Comparison of ENCODE assay signal across 2 cellular contexts in the genomic region with DNA sequence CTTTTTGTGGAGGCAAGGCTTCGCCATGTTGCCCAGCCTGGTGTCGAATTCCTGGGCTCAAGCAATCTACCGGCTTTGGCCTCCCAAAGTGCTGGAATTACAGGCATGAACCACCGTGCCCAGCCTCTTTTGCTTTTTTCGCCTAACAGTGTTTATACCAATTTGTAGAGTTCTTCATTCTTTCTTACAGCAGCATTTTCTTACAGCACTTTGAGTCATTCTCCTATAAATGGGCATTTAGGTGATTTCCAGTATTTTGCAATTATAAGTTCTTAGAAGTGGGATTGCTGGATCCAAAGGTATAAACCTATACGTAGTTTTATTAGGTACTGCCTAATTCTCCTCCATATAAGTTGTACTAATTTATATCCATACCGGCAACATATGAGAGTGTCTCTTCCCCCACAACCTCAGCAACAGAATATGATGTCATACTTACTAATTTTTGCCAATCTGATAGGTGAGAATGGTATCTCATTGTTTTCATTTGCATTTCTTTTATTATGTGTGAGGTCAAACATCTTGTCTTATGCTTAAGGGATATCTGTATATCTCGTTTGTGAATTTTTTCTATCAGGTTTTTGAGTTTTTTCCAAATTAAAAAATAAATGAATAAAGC.
TF ChIP-seq lines count a peak whose summit lies in the region.

No MANE protein-coding gene starts in this region.

TF ChIP-seq in HEK293, 187 proteins besides CTCF, POLR2A, EP300 and RAD21:
- TF ChIP-seq ZNF416 (tag by site-specific recombination; IDR thresholded peaks at IDR 0.05) (no peak), HOXC10 (CRISPR knock-in tag; IDR thresholded peaks at IDR 0.05) (no peak), ZBTB21 (tag by site-specific recombination; IDR thresholded peaks at IDR 0.05) (0 out of 2 replicates have a peak, but pooled peaks have one; percentile 11), ZNF629 (tag by site-specific recombination; IDR thresholded peaks at IDR 0.05) (peak; percentile 58), FEZF1 (tag by site-specific recombination; IDR thresholded peaks at IDR 0.05) (no peak)
- TF ChIP-seq, protein P1, sequence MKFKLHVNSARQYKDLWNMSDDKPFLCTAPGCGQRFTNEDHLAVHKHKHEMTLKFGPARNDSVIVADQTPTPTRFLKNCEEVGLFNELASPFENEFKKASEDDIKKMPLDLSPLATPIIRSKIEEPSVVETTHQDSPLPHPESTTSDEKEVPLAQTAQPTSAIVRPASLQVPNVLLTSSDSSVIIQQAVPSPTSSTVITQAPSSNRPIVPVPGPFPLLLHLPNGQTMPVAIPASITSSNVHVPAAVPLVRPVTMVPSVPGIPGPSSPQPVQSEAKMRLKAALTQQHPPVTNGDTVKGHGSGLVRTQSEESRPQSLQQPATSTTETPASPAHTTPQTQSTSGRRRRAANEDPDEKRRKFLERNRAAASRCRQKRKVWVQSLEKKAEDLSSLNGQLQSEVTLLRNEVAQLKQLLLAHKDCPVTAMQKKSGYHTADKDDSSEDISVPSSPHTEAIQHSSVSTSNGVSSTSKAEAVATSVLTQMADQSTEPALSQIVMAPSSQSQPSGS (tag by site-specific recombination; IDR thresholded peaks at IDR 0.05; ENCODE audit: low read depth) = peak; percentile 81

TF ChIP-seq in K562, 482 proteins besides CTCF, POLR2A, EP300 and RAD21:
- TF ChIP-seq ZKSCAN8 (CRISPR knock-in tag; IDR thresholded peaks at IDR 0.05) (no peak), RBBP5 (IDR thresholded peaks at IDR 0.05; ENCODE audit: borderline replicate concordance, insufficient read depth, low read length, poor library complexity, severe bottlenecking) (no peak), TEAD4 (IDR thresholded peaks at IDR 0.05; ENCODE audit: low read length) (no peak), TEAD4 (CRISPR knock-in tag; IDR thresholded peaks at IDR 0.05; ENCODE audit: borderline replicate concordance) (no peak), SIN3A (IDR thresholded peaks at IDR 0.05; ENCODE audit: borderline replicate concordance in 2 of 2, control insufficient read depth in 1 of 2, low read depth in 2 of 2, low read length in 2 of 2) (no peak), ZNF785 (CRISPR knock-in tag; IDR thresholded peaks at IDR 0.05) (no peak), TAF7 (tag; IDR thresholded peaks at IDR 0.05) (no peak)
- TF ChIP-seq, protein P2, sequence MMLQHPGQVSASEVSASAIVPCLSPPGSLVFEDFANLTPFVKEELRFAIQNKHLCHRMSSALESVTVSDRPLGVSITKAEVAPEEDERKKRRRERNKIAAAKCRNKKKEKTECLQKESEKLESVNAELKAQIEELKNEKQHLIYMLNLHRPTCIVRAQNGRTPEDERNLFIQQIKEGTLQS (IDR thresholded peaks at IDR 0.05) = peak; percentile 32; the same call in 1 of the 2 replicates
- TF ChIP-seq, protein P2 (CRISPR knock-in tag; conservative IDR thresholded peaks at IDR 0.05) = no peak
- TF ChIP-seq, protein P3, sequence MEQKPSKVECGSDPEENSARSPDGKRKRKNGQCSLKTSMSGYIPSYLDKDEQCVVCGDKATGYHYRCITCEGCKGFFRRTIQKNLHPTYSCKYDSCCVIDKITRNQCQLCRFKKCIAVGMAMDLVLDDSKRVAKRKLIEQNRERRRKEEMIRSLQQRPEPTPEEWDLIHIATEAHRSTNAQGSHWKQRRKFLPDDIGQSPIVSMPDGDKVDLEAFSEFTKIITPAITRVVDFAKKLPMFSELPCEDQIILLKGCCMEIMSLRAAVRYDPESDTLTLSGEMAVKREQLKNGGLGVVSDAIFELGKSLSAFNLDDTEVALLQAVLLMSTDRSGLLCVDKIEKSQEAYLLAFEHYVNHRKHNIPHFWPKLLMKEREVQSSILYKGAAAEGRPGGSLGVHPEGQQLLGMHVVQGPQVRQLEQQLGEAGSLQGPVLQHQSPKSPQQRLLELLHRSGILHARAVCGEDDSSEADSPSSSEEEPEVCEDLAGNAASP (IDR thresholded peaks at IDR 0.05) = no peak
